8 cellular contexts compared by ENCODE assay signal in the genomic region with DNA sequence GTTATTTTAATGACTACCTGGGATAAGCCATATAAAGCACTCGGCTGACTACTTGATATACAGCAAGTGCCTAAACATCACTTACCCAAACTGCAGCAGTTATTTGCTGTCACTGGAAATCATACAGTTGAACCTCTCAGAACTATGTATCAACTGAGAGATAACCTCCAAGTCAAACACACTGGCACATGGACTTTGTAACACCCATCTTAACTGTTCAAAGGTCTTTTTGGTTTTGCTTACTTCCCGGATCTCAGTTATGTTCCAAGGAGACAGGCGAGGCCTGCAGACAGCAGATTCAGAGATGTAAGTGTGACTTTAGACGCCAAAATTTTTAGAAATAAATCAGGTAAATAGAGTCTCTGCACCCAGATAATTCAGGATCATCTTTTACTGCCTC. TPM values are rescaled to one million over a fixed set of nuclear protein-coding genes. Genes with fewer than 3 reads are reported as not detected.
DNase-seq lines count a peak whose midpoint lies in the region; ATAC-seq and TF ChIP-seq lines count a peak whose summit lies in the region.

No MANE protein-coding gene starts in this region.

- peaks cover 2% of the 10 kb centered on the region for H3K4me1 ChIP-seq in iPS-15b (ENCODE audit: control insufficient read depth, insufficient read depth, low read length)

- no peak overlapping the region for H3K9ac ChIP-seq in iPS-15b (ENCODE audit: low read depth, low read length)

- CTCF ChIA-PET in activated B cell treated with CpG ODN at 0.5 μM for 24 hours (lab: Charles Lee), result no interaction called here

- peak overlapping the region; percentile 93 for H3K4me3 Mint-ChIP-seq in T-helper 2 cell treated with Interferon-gamma antibody and Interleukin-4, amounts not matched to agents 5 μg/mL and 100 μg/mL, for 36 hours
- H3K4me3 Mint-ChIP-seq in activated B cell treated with CpG ODN at 0.5 μM for 24 hours, result peak overlapping the region; percentile 92

- H3K27me3 ChIP-seq in iPS-15b (ENCODE audit: control insufficient read depth, insufficient read depth, low read length), result no peaks in the 10 kb centered on the region

- DNase-seq in T-helper 2 cell treated with Interferon-gamma antibody and Interleukin-4, amounts not matched to agents 5 μg/mL and 100 μg/mL, for 36 hours (ENCODE audit: low spot score), result no peak
- no peak for DNase-seq in T-helper 2 cell
- DNase-seq in activated B cell treated with CpG ODN at 0.5 μM for 24 hours, result no peak
- no peak for DNase-seq in NCI-H69 (lab: John Stamatoyannopoulos, UW)
- no peak for DNase-seq in NCI-H2029 treated with DMSO at 0.1 percent for 48 hours (lab: John Stamatoyannopoulos, UW)

- ATAC-seq in activated B cell treated with CpG ODN at 0.5 μM for 24 hours (ENCODE audit: low read depth), result no peak
- no peak for ATAC-seq in GM18520 (IDR thresholded peaks at IDR 0.05; ENCODE audit: unreplicated experiment)

- peaks cover 36% of the 10 kb centered on the region for H3K4me1 Mint-ChIP-seq in T-helper 2 cell treated with Interferon-gamma antibody and Interleukin-4, amounts not matched to agents 5 μg/mL and 100 μg/mL, for 36 hours (ENCODE audit: low read depth)
- H3K4me1 Mint-ChIP-seq in activated B cell treated with CpG ODN at 0.5 μM for 24 hours, result peaks cover 62% of the 10 kb centered on the region

- H3K36me3 ChIP-seq in iPS-15b (ENCODE audit: control insufficient read depth, insufficient read depth, low read length), result peaks cover 3% of the 10 kb centered on the region

- no peak for TF ChIP-seq CTCF in activated B cell treated with CpG ODN at 0.5 μM for 24 hours (IDR thresholded peaks at IDR 0.05)

- H3K9me3 Mint-ChIP-seq in T-helper 2 cell treated with Interferon-gamma antibody and Interleukin-4, amounts not matched to agents 5 μg/mL and 100 μg/mL, for 36 hours, result no peaks in the 10 kb centered on the region
- H3K9me3 Mint-ChIP-seq in activated B cell treated with CpG ODN at 0.5 μM for 24 hours, result no peaks in the 10 kb centered on the region

- H3K27me3 Mint-ChIP-seq in T-helper 2 cell treated with Interferon-gamma antibody and Interleukin-4, amounts not matched to agents 5 μg/mL and 100 μg/mL, for 36 hours (ENCODE audit: low read depth), result no peaks in the 10 kb centered on the region
- no peaks in the 10 kb centered on the region for H3K27me3 Mint-ChIP-seq in activated B cell treated with CpG ODN at 0.5 μM for 24 hours

- peak overlapping the region; percentile 52 for H3K27ac Mint-ChIP-seq in T-helper 2 cell treated with Interferon-gamma antibody and Interleukin-4, amounts not matched to agents 5 μg/mL and 100 μg/mL, for 36 hours
- no peak overlapping the region for H3K27ac Mint-ChIP-seq in activated B cell treated with CpG ODN at 0.5 μM for 24 hours

- peak overlapping the region in 3 of 21 experiments; percentile 91 to 98 (median 97) for H3K27ac ChIP-seq in skin epidermis

- H3K4me3 ChIP-seq in iPS-15b (ENCODE audit: low read depth, low read length) (peak overlapping the region; percentile 90), skin epidermis (peak overlapping the region in 6 of 7 experiments; percentile 0 to 93 (median 80))

- POLR2A ChIA-PET in activated B cell treated with CpG ODN at 0.5 μM for 24 hours (lab: Charles Lee), result no interaction called here

- peaks cover 31% of the 10 kb centered on the region for H3K36me3 Mint-ChIP-seq in T-helper 2 cell treated with Interferon-gamma antibody and Interleukin-4, amounts not matched to agents 5 μg/mL and 100 μg/mL, for 36 hours (ENCODE audit: low read depth)
- peaks cover 23% of the 10 kb centered on the region for H3K36me3 Mint-ChIP-seq in activated B cell treated with CpG ODN at 0.5 μM for 24 hours (ENCODE audit: low read depth)

- intact Hi-C loops in activated B cell treated with CpG ODN at 0.5 μM for 24 hours (cut with micrococcal nuclease), result no loop called here

- no peaks in the 10 kb centered on the region for H3K9me3 ChIP-seq in iPS-15b (ENCODE audit: control insufficient read depth, insufficient read depth, low read length)

RNA-seq across cellular contexts. Expression of a gene that starts 1.6 kb away (rescaled TPM):
- 33.5 TPM in 2 replicates for total RNA-seq in activated B cell treated with CpG ODN at 0.5 μM for 24 hours

RNA-seq across cellular contexts. Expression of a gene that starts 34.6 kb away (rescaled TPM):
- total RNA-seq in activated B cell treated with CpG ODN at 0.5 μM for 24 hours, result 13.3 and 18.3 TPM in 2 replicates
